Comparison of ENCODE assay signal across 8 cellular contexts in the genomic region with DNA sequence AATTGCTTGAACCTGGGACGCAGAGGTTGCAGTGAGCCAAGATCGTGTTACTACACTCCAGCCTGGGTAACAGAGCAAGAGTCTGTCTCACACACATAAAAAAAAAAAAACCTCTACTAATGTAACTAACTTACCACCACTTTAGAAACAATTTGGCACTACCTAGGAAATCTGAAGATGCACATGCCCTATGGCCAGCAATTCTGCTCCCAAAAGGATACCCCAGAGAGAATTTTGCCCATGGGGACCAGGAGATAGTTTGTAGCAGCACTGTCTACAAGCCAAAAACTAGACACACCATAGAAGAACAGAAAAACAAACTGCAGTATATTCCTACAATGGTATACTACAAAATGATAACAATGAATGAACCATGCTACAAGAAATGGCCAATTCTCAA.
"Had no signal": no experiment of that assay in that cellular context is flagged by ENCODE, and none has a peak within 500 bp of the region (broad histone marks: within the 10 kb centered on the region; RNA-seq: fewer than 3 reads in every experiment).

No MANE protein-coding gene starts in this region.

- DNase-seq: GDM1, GF-D8 had no signal

- ATAC-seq: GM12878 had no signal

- H3K4me3 ChIP-seq: GM12878 had no signal

- FAIRE-seq: G401.6, GM12878, GM12891, GM12892, GM18507, GM19239 had no signal
